In the genomic region with DNA sequence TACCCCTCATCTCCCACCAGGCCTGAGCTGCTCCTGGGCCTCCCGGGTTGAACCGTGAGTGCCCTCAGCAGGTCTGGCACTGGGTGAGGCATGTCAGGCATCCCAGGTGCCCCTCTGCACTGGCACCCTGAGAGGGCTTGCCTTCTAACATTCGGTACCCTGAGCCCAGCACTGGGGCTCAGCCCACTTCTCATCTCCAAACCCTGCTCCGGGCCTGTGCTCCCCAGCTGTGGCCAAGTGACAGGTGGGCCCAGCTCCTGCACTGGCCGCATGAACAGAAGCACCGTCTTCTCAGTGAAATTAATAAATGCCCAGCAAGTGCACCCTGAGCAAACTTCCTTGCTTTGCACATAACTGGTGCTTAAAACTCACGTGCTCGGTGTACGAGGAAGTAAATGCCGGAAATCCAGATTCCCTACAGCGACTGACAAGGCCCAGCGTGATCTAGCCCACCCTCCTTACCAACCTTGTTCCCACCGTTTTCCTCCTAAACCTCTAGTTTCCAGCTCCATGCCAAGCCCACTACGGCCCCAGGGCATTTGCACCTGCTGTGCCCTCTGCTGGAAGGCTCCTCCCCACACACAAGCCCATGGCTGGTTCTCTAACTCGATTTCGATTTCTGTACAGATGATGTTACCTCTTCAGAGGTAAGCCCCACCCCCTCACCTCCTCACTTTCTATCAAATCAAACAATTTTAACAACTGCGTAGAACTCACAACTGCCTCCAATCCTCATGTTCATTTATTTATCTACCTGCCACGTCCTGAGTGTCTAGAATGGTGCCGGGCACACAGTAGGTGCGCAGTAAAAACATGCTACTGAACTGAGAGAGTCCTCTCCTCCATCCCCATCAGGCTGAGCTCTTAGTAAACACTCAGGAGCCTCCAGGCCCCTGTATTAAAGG, we compare ENCODE assay signal across 10 cellular contexts.
DNase-seq lines count a peak whose midpoint lies in the region; ATAC-seq and TF ChIP-seq lines count a peak whose summit lies in the region.
"Had no signal": no experiment of that assay in that cellular context is flagged by ENCODE, and none has a peak within 500 bp of the region (broad histone marks: within the 10 kb centered on the region; RNA-seq: fewer than 3 reads in every experiment).

No MANE protein-coding gene starts in this region.

- peak; percentile 20 for ATAC-seq in lung (ENCODE audit: insufficient read depth, low FRiP score)

- no peaks in the 10 kb centered on the region for H3K36me3 ChIP-seq in brain microvascular endothelial cell (replicated peaks)
- no peaks in the 10 kb centered on the region for H3K36me3 ChIP-seq in lung (ENCODE audit: control insufficient read depth in 2 of 2, insufficient read depth in 2 of 2, low read length in 2 of 2)
- H3K36me3 ChIP-seq in suprapubic skin: no peaks in the 10 kb centered on the region

- intact Hi-C loops in posterior cingulate gyrus (cut with DNase I): no loop called here

- H3K27ac ChIP-seq in brain microvascular endothelial cell (peak overlapping the region; percentile 75), lung (ENCODE audit: low read depth in 1 of 2, low read length in 1 of 2) (peak overlapping the region in 1 of 2 donors; percentile 55), suprapubic skin (peak overlapping the region; percentile 88)

- no peak for TF ChIP-seq EP300 in suprapubic skin (IDR thresholded peaks at IDR 0.05)

- DNase-seq in NCI-H69 (lab: John Stamatoyannopoulos, UW) (peak; percentile 34), brain microvascular endothelial cell (no peak), lung (ENCODE audit: low spot score) (no peak), suprapubic skin (ENCODE audit: low spot score in 2 of 2) (no peak), NCI-H526 (lab: John Stamatoyannopoulos, UW) (no peak), cerebellar cortex (ENCODE audit: low spot score) (no peak), posterior cingulate gyrus (no peak)
- DNase-seq: NCI-H2227 treated with DMSO at 0.1 percent for 48 hours, retina had no signal

- H3K4me1 ChIP-seq in lung (ENCODE audit: control insufficient read depth in 2 of 2, insufficient read depth in 2 of 2, low read length in 2 of 2) (peaks cover 0 to 16% of the 10 kb centered on the region in 2 donors), suprapubic skin (peaks cover 63% of the 10 kb centered on the region)

- H3K27me3 ChIP-seq in brain microvascular endothelial cell (replicated peaks): no peaks in the 10 kb centered on the region
- no peaks in the 10 kb centered on the region for H3K27me3 ChIP-seq in lung (ENCODE audit: control insufficient read depth, insufficient read depth)
- no peaks in the 10 kb centered on the region for H3K27me3 ChIP-seq in suprapubic skin

- H3K4me3 ChIP-seq in brain microvascular endothelial cell (ENCODE audit: low read depth, low read length): no peak overlapping the region
- H3K4me3 ChIP-seq in lung: no peak overlapping the region
- no peak overlapping the region for H3K4me3 ChIP-seq in suprapubic skin
- H3K4me3 ChIP-seq: GM12878 had no signal

- TF ChIP-seq CTCF in brain microvascular endothelial cell (IDR thresholded peaks at IDR 0.05; ENCODE audit: low read depth, low read length, missing control alignments) (no peak), lung (IDR thresholded peaks at IDR 0.05; ENCODE audit: control extremely low read depth, extremely low read depth) (no peak), suprapubic skin (IDR thresholded peaks at IDR 0.05) (no peak)

- TF ChIP-seq POLR2A in suprapubic skin (IDR thresholded peaks at IDR 0.05): no peak

- 69 to 78% methylated on average over 20 of the region's 20 CpGs for WGBS in lung, 2 donors
- WGBS in suprapubic skin: 77% methylated on average over 18 of the region's 20 CpGs

- H3K9me3 ChIP-seq in lung (ENCODE audit: control insufficient read depth in 2 of 2, insufficient read depth in 1 of 2, low read length in 1 of 2) (no peaks in the 10 kb centered on the region), suprapubic skin (no peaks in the 10 kb centered on the region)

- in situ Hi-C loops in brain microvascular endothelial cell (cut with HindIII; ENCODE audit: low pct_ligation_motif_present, low sequenced_read_pairs): no loop called here
